Comparison of ENCODE assay signal across 8 cellular contexts in genomic region chr1:18875107-18875795, GRCh38.
DNase-seq lines count a peak whose midpoint lies in the region; ATAC-seq lines count a peak whose summit lies in the region.

No MANE protein-coding gene starts in this region.

- no peak overlapping the region for H3K27ac ChIP-seq in caudate nucleus (ENCODE audit: low read depth, low read length)

- no peak for ATAC-seq in HG02571 (IDR thresholded peaks at IDR 0.05; ENCODE audit: unreplicated experiment)

- peak; percentile 19 for DNase-seq in NK-92 treated with Interleukin-12 subunit alpha and Interleukin-12 subunit beta, amount 100 ng/mL, for 24 hours (lab: John Stamatoyannopoulos, UW)
- DNase-seq in NK-92 (lab: John Stamatoyannopoulos, UW; ENCODE audit: unreplicated experiment) (no peak), NCI-H2196 treated with DMSO at 0.1 percent for 48 hours (lab: John Stamatoyannopoulos, UW; ENCODE audit: unreplicated experiment) (peak; percentile 19), caudate nucleus (lab: John Stamatoyannopoulos, UW) (peak in 57 of 61 donors; percentile 3 to 85 (median 55)), kidney glomerular epithelial cell (lab: John Stamatoyannopoulos, UW) (peak; percentile 18)
- peak; percentile 47 for DNase-seq in activated CD4-positive, CD25-positive, alpha-beta regulatory T cell treated with anti-CD3 and anti-CD28 coated beads, Interleukin-2, amount 50 U/mL, for 16 hours (ENCODE audit: low read depth, low spot score)
- peak; percentile 34 to 72 (median 52) for DNase-seq in stimulated activated CD4-positive, alpha-beta T cell treated with anti-CD3 and anti-CD28 coated beads, Interleukin-1b, Interleukin-23, amount 100 ng/mL, for 24 hours (ENCODE audit: low read depth in 4 of 4, low spot score in 1 of 4)
